ENCODE assay signal across 1 cellular context in the genomic region with DNA sequence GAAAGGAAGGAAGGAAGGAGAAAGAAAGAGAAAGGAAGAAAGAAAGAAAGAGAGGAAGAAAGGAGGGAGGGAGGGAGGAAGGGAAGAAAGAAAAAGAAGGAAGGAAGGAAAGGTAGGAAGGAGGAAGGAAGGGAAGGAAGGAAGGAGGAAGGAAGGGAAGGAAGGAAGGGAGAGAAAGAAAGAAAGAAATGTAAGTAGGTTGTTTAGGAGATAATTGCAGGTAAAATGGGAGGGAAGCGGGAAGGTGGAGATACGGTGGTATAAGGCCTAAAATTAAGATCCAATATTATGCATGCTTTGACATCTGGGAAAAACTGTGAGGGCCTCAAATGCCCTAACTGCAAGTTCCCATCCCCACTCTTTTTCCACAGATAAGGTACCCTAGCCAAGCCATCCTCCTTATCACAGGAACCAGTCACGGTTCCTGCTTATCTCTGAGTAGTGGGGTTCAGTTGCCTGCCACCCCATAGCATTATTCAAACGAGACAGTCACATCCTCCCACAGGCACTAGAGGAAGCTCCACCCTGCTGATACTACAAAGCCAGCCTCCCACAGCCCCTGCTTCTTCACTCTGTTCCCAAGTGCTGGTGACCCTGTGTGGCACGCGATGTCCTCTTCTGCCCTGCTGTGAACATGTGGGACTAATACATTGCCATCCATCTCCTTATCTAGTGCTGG.
TF ChIP-seq lines count a peak whose summit lies in the region.

No MANE protein-coding gene starts in this region.

TF ChIP-seq in K562, 482 proteins besides CTCF, POLR2A, EP300 and RAD21 (continued from another document and continues in another):
- TF ChIP-seq, protein P1, sequence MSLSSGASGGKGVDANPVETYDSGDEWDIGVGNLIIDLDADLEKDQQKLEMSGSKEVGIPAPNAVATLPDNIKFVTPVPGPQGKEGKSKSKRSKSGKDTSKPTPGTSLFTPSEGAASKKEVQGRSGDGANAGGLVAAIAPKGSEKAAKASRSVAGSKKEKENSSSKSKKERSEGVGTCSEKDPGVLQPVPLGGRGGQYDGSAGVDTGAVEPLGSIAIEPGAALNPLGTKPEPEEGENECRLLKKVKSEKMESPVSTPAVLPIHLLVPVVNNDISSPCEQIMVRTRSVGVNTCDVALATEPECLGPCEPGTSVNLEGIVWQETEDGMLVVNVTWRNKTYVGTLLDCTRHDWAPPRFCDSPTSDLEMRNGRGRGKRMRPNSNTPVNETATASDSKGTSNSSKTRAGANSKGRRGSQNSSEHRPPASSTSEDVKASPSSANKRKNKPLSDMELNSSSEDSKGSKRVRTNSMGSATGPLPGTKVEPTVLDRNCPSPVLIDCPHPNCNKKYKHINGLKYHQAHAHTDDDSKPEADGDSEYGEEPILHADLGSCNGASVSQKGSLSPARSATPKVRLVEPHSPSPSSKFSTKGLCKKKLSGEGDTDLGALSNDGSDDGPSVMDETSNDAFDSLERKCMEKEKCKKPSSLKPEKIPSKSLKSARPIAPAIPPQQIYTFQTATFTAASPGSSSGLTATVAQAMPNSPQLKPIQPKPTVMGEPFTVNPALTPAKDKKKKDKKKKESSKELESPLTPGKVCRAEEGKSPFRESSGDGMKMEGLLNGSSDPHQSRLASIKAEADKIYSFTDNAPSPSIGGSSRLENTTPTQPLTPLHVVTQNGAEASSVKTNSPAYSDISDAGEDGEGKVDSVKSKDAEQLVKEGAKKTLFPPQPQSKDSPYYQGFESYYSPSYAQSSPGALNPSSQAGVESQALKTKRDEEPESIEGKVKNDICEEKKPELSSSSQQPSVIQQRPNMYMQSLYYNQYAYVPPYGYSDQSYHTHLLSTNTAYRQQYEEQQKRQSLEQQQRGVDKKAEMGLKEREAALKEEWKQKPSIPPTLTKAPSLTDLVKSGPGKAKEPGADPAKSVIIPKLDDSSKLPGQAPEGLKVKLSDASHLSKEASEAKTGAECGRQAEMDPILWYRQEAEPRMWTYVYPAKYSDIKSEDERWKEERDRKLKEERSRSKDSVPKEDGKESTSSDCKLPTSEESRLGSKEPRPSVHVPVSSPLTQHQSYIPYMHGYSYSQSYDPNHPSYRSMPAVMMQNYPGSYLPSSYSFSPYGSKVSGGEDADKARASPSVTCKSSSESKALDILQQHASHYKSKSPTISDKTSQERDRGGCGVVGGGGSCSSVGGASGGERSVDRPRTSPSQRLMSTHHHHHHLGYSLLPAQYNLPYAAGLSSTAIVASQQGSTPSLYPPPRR (CRISPR knock-in tag; IDR thresholded peaks at IDR 0.05; ENCODE audit: borderline replicate concordance), result 0 out of 2 replicates have a peak, but pooled peaks have one; percentile 79
- TF ChIP-seq NFIC (IDR thresholded peaks at IDR 0.05) (peak; percentile 97), LARP7 (IDR thresholded peaks at IDR 0.05) (peak; percentile 100), HCFC1 (IDR thresholded peaks at IDR 0.05; ENCODE audit: low read depth, low read length) (no peak), DIDO1 (tag; IDR thresholded peaks at IDR 0.05; ENCODE audit: low read depth) (peak; percentile 54; the same call in 1 of the 2 replicates), ARID2 (IDR thresholded peaks at IDR 0.05) (peak; percentile 86), LCOR (CRISPR knock-in tag; IDR thresholded peaks at IDR 0.05) (peak; percentile 98), CHD2 (IDR thresholded peaks at IDR 0.05; ENCODE audit: low read depth, low read length) (no peak), SMARCC2 (IDR thresholded peaks at IDR 0.05; ENCODE audit: low read depth) (peak; percentile 97), BRD4 (IDR thresholded peaks at IDR 0.05) (peak; percentile 91), ZNF354B (CRISPR knock-in tag; IDR thresholded peaks at IDR 0.05) (peak; percentile 45; the same call in 1 of the 2 replicates), MCM5 (IDR thresholded peaks at IDR 0.05; ENCODE audit: low read depth) (peak; percentile 93; the same call in 1 of the 2 replicates), CXXC5 (CRISPR knock-in tag; IDR thresholded peaks at IDR 0.05) (peak; percentile 94), U2AF1 (optimal IDR thresholded peaks at IDR 0.05; ENCODE audit: low read depth, low read length) (no peak), ZNF197 (CRISPR knock-in tag; IDR thresholded peaks at IDR 0.05; ENCODE audit: low read depth) (peak; percentile 81; the same call in 1 of the 2 replicates), HMGN3 (IDR thresholded peaks at IDR 0.05; ENCODE audit: borderline replicate concordance, extremely low read depth, insufficient read length, low read depth, low read length) (peak; percentile 93), XRCC4 (IDR thresholded peaks at IDR 0.05; ENCODE audit: extremely low read depth, insufficient read depth, insufficient read length) (no peak), BMI1 (IDR thresholded peaks at IDR 0.05; ENCODE audit: low read length) (no peak)
- TF ChIP-seq, protein P2, sequence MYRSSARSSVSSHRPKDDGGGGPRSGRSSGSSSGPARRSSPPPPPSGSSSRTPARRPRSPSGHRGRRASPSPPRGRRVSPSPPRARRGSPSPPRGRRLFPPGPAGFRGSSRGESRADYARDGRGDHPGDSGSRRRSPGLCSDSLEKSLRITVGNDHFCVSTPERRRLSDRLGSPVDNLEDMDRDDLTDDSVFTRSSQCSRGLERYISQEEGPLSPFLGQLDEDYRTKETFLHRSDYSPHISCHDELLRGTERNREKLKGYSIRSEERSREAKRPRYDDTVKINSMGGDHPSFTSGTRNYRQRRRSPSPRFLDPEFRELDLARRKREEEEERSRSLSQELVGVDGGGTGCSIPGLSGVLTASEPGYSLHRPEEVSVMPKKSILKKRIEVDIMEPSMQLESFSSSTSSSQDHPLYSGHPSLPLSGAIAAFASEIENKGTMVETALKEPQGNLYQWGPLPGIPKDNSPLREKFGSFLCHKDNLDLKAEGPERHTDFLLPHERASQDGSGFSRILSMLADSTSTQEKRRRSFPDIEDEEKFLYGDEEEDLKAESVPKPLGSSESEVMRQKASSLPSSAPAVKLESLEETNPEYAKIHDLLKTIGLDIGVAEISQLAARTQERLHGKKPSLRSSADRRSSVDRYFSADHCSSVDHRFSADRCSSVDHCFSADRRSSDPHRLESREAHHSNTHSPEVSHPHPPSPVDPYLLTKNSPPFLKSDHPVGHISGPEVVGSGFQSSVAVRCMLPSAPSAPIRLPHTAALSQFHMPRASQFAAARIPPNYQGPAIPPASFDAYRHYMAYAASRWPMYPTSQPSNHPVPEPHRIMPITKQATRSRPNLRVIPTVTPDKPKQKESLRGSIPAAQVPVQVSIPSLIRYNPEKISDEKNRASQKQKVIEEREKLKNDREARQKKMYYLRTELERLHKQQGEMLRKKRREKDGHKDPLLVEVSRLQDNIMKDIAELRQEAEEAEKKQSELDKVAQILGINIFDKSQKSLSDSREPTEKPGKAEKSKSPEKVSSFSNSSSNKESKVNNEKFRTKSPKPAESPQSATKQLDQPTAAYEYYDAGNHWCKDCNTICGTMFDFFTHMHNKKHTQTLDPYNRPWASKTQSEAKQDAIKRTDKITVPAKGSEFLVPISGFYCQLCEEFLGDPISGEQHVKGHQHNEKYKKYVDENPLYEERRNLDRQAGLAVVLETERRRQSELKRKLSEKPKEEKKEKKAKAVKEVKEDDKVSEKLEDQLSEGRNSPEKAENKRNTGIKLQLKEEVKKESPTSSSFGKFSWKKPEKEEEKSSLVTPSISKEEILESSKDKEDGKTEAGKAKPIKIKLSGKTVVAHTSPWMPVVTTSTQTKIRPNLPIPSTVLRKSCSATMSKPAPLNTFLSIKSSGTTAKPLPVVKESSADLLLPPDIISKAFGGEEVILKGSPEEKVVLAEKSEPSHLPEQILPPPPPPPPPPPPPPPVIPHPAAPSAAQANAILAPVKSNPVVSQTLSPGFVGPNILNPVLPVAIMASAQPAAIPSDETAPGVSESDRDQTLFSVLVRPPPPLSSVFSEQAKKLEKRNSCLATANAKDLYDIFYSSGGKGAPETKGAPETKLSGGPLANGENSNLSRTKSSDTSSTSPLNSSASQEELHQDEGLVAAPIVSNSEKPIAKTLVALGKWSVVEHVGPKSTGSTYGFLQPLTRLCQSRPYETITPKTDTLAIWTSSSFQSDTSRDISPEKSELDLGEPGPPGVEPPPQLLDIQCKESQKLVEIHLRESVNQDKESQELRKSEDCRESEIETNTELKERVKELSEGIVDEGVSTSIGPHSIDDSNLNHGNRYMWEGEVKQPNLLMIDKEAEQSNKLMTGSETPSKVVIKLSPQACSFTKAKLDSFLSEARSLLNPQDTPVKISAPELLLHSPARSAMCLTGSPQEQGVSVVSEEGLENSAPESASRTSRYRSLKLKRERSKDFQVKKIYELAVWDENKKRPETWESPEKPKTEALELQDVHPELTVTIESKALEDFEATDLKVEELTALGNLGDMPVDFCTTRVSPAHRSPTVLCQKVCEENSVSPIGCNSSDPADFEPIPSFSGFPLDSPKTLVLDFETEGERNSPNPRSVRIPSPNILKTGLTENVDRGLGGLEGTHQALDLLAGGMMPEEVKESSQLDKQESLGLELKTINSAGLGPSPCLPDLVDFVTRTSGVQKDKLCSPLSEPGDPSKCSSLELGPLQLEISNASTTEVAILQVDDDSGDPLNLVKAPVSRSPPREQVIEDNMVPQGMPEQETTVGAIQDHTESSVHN (IDR thresholded peaks at IDR 0.05; ENCODE audit: borderline replicate concordance in 1 of 2, low read depth in 1 of 2), result peak in 1 of 2 experiments; percentile 74; a peak in 1 of 4 replicates
- TF ChIP-seq, protein P3, sequence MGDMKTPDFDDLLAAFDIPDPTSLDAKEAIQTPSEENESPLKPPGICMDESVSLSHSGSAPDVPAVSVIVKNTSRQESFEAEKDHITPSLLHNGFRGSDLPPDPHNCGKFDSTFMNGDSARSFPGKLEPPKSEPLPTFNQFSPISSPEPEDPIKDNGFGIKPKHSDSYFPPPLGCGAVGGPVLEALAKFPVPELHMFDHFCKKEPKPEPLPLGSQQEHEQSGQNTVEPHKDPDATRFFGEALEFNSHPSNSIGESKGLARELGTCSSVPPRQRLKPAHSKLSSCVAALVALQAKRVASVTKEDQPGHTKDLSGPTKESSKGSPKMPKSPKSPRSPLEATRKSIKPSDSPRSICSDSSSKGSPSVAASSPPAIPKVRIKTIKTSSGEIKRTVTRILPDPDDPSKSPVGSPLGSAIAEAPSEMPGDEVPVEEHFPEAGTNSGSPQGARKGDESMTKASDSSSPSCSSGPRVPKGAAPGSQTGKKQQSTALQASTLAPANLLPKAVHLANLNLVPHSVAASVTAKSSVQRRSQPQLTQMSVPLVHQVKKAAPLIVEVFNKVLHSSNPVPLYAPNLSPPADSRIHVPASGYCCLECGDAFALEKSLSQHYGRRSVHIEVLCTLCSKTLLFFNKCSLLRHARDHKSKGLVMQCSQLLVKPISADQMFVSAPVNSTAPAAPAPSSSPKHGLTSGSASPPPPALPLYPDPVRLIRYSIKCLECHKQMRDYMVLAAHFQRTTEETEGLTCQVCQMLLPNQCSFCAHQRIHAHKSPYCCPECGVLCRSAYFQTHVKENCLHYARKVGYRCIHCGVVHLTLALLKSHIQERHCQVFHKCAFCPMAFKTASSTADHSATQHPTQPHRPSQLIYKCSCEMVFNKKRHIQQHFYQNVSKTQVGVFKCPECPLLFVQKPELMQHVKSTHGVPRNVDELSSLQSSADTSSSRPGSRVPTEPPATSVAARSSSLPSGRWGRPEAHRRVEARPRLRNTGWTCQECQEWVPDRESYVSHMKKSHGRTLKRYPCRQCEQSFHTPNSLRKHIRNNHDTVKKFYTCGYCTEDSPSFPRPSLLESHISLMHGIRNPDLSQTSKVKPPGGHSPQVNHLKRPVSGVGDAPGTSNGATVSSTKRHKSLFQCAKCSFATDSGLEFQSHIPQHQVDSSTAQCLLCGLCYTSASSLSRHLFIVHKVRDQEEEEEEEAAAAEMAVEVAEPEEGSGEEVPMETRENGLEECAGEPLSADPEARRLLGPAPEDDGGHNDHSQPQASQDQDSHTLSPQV (IDR thresholded peaks at IDR 0.05), result peak; percentile 98
- TF ChIP-seq, protein P4, sequence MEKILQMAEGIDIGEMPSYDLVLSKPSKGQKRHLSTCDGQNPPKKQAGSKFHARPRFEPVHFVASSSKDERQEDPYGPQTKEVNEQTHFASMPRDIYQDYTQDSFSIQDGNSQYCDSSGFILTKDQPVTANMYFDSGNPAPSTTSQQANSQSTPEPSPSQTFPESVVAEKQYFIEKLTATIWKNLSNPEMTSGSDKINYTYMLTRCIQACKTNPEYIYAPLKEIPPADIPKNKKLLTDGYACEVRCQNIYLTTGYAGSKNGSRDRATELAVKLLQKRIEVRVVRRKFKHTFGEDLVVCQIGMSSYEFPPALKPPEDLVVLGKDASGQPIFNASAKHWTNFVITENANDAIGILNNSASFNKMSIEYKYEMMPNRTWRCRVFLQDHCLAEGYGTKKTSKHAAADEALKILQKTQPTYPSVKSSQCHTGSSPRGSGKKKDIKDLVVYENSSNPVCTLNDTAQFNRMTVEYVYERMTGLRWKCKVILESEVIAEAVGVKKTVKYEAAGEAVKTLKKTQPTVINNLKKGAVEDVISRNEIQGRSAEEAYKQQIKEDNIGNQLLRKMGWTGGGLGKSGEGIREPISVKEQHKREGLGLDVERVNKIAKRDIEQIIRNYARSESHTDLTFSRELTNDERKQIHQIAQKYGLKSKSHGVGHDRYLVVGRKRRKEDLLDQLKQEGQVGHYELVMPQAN (IDR thresholded peaks at IDR 0.05; ENCODE audit: borderline replicate concordance), result peak; percentile 92
- TF ChIP-seq, protein P5, sequence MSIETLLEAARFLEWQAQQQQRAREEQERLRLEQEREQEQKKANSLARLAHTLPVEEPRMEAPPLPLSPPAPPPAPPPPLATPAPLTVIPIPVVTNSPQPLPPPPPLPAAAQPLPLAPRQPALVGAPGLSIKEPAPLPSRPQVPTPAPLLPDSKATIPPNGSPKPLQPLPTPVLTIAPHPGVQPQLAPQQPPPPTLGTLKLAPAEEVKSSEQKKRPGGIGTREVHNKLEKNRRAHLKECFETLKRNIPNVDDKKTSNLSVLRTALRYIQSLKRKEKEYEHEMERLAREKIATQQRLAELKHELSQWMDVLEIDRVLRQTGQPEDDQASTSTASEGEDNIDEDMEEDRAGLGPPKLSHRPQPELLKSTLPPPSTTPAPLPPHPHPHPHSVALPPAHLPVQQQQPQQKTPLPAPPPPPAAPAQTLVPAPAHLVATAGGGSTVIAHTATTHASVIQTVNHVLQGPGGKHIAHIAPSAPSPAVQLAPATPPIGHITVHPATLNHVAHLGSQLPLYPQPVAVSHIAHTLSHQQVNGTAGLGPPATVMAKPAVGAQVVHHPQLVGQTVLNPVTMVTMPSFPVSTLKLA (conservative IDR thresholded peaks at IDR 0.05), result peak; percentile 58 to 87
- TF ChIP-seq, protein P6, sequence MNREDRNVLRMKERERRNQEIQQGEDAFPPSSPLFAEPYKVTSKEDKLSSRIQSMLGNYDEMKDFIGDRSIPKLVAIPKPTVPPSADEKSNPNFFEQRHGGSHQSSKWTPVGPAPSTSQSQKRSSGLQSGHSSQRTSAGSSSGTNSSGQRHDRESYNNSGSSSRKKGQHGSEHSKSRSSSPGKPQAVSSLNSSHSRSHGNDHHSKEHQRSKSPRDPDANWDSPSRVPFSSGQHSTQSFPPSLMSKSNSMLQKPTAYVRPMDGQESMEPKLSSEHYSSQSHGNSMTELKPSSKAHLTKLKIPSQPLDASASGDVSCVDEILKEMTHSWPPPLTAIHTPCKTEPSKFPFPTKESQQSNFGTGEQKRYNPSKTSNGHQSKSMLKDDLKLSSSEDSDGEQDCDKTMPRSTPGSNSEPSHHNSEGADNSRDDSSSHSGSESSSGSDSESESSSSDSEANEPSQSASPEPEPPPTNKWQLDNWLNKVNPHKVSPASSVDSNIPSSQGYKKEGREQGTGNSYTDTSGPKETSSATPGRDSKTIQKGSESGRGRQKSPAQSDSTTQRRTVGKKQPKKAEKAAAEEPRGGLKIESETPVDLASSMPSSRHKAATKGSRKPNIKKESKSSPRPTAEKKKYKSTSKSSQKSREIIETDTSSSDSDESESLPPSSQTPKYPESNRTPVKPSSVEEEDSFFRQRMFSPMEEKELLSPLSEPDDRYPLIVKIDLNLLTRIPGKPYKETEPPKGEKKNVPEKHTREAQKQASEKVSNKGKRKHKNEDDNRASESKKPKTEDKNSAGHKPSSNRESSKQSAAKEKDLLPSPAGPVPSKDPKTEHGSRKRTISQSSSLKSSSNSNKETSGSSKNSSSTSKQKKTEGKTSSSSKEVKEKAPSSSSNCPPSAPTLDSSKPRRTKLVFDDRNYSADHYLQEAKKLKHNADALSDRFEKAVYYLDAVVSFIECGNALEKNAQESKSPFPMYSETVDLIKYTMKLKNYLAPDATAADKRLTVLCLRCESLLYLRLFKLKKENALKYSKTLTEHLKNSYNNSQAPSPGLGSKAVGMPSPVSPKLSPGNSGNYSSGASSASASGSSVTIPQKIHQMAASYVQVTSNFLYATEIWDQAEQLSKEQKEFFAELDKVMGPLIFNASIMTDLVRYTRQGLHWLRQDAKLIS (CRISPR knock-in tag; IDR thresholded peaks at IDR 0.05), result 0 out of 2 replicates have a peak, but pooled peaks have one; percentile 46
